24 cellular contexts compared by ENCODE assay signal in genomic region chr6:1581120-1581991, GRCh38. TPM values are rescaled to one million over a fixed set of nuclear protein-coding genes. Genes with fewer than 3 reads are reported as not detected.
"Had no signal": no experiment of that assay in that cellular context is flagged by ENCODE, and none has a peak within 500 bp of the region (broad histone marks: within the 10 kb centered on the region; RNA-seq: fewer than 3 reads in every experiment).

No MANE protein-coding gene starts in this region.

- H3K36me3 ChIP-seq: left lung, pancreas, sigmoid colon had no signal

- H3K4me3 Mint-ChIP-seq: activated CD4-positive, alpha-beta T cell treated with anti-CD3 and anti-CD28 coated beads for 36 hours; activated CD8-positive, alpha-beta memory T cell treated with anti-CD3 and anti-CD28 coated beads, Interleukin-2, amount 10 ng/mL, durations not matched to agents 7 days and 5 days; activated naive CD8-positive, alpha-beta T cell treated with anti-CD3 and anti-CD28 coated beads, Interleukin-2, amount 10 ng/mL, durations not matched to agents 7 days and 5 days; activated T-helper 17 cell treated with anti-CD3 and anti-CD28 coated beads, Interleukin-2, amount 50 U/mL, for 72 hours; endodermal cell; neural crest cell; stimulated activated naive B cell treated with anti-CD40 and anti-IgM and Interleukin-4, amounts not matched to agents 10 μg/mL and 1 μg/mL and 100 μg/mL, for 72 hours; T-cell; WTC11 had no signal

- H3K9me3 Mint-ChIP-seq: activated naive CD8-positive, alpha-beta T cell treated with anti-CD3 and anti-CD28 coated beads, Interleukin-2, amount 10 ng/mL, durations not matched to agents 7 days and 5 days; activated T-helper 17 cell treated with anti-CD3 and anti-CD28 coated beads, Interleukin-2, amount 50 U/mL, for 72 hours; endodermal cell; stimulated activated naive B cell treated with anti-CD40 and anti-IgM and Interleukin-4, amounts not matched to agents 10 μg/mL and 1 μg/mL and 100 μg/mL, for 72 hours; T-cell had no signal

- DNase-seq: activated CD4-positive, alpha-beta T cell treated with anti-CD3 and anti-CD28 coated beads for 36 hours; activated CD4-positive, alpha-beta T cell treated with anti-CD3 and anti-CD28 coated beads, Interleukin-2, amount 50 U/mL, for 48 hours; activated CD8-positive, alpha-beta memory T cell treated with anti-CD3 and anti-CD28 coated beads, Interleukin-2, amount 10 ng/mL, durations not matched to agents 7 days and 5 days; activated naive CD4-positive, alpha-beta T cell; activated naive CD8-positive, alpha-beta T cell treated with anti-CD3 and anti-CD28 coated beads, Interleukin-2, amount 10 ng/mL, durations not matched to agents 7 days and 5 days; activated T-cell treated with anti-CD3 and anti-CD28 coated beads, Interleukin-2, amount 50 U/mL, for 1 hour; body of pancreas; central memory CD4-positive, alpha-beta T cell; endodermal cell; foreskin melanocyte; kidney; left lung; pancreas; sigmoid colon; stimulated activated CD4-positive, alpha-beta T cell treated with anti-CD3 and anti-CD28 coated beads, Interleukin-4, amount 100 ng/mL, for 4 hours; stimulated activated naive B cell treated with anti-CD40 and anti-IgM and Interleukin-4, amounts not matched to agents 10 μg/mL and 1 μg/mL and 100 μg/mL, for 72 hours; T-cell; trophoblast cell had no signal

- H3K4me1 ChIP-seq: left lung, pancreas, sigmoid colon had no signal

- ATAC-seq: activated CD4-positive, alpha-beta T cell treated with anti-CD3 and anti-CD28 coated beads for 36 hours; activated CD8-positive, alpha-beta memory T cell treated with anti-CD3 and anti-CD28 coated beads, Interleukin-2, amount 10 ng/mL, durations not matched to agents 7 days and 5 days; activated T-helper 17 cell treated with anti-CD3 and anti-CD28 coated beads, Interleukin-2, amount 50 U/mL, for 72 hours; body of pancreas; left lung; pancreas; SK-N-SH treated with all-trans-retinoic acid at 6 μM for 48 hours; stimulated activated naive B cell treated with anti-CD40 and anti-IgM and Interleukin-4, amounts not matched to agents 10 μg/mL and 1 μg/mL and 100 μg/mL, for 72 hours; T-cell; WTC11 had no signal

- H3K27me3 ChIP-seq: body of pancreas, dorsolateral prefrontal cortex, left lung, pancreas, sigmoid colon had no signal

- H3K4me3 ChIP-seq: body of pancreas, left lung, pancreas, sigmoid colon had no signal

- H3K9me3 ChIP-seq: body of pancreas, left lung, pancreas, sigmoid colon had no signal

- H3K27ac Mint-ChIP-seq: activated CD4-positive, alpha-beta T cell treated with anti-CD3 and anti-CD28 coated beads for 36 hours; activated CD8-positive, alpha-beta memory T cell treated with anti-CD3 and anti-CD28 coated beads, Interleukin-2, amount 10 ng/mL, durations not matched to agents 7 days and 5 days; activated naive CD8-positive, alpha-beta T cell treated with anti-CD3 and anti-CD28 coated beads, Interleukin-2, amount 10 ng/mL, durations not matched to agents 7 days and 5 days; activated T-helper 17 cell treated with anti-CD3 and anti-CD28 coated beads, Interleukin-2, amount 50 U/mL, for 72 hours; endodermal cell; stimulated activated naive B cell treated with anti-CD40 and anti-IgM and Interleukin-4, amounts not matched to agents 10 μg/mL and 1 μg/mL and 100 μg/mL, for 72 hours; T-cell; WTC11 had no signal

- H3K36me3 Mint-ChIP-seq: activated CD8-positive, alpha-beta memory T cell treated with anti-CD3 and anti-CD28 coated beads, Interleukin-2, amount 10 ng/mL, durations not matched to agents 7 days and 5 days; activated naive CD8-positive, alpha-beta T cell treated with anti-CD3 and anti-CD28 coated beads, Interleukin-2, amount 10 ng/mL, durations not matched to agents 7 days and 5 days; stimulated activated naive B cell treated with anti-CD40 and anti-IgM and Interleukin-4, amounts not matched to agents 10 μg/mL and 1 μg/mL and 100 μg/mL, for 72 hours; T-cell; WTC11 had no signal

- H3K4me1 Mint-ChIP-seq: activated CD4-positive, alpha-beta T cell treated with anti-CD3 and anti-CD28 coated beads for 36 hours; activated CD8-positive, alpha-beta memory T cell treated with anti-CD3 and anti-CD28 coated beads, Interleukin-2, amount 10 ng/mL, durations not matched to agents 7 days and 5 days; activated naive CD8-positive, alpha-beta T cell treated with anti-CD3 and anti-CD28 coated beads, Interleukin-2, amount 10 ng/mL, durations not matched to agents 7 days and 5 days; activated T-helper 17 cell treated with anti-CD3 and anti-CD28 coated beads, Interleukin-2, amount 50 U/mL, for 72 hours; stimulated activated naive B cell treated with anti-CD40 and anti-IgM and Interleukin-4, amounts not matched to agents 10 μg/mL and 1 μg/mL and 100 μg/mL, for 72 hours; T-cell had no signal

- H3K27ac ChIP-seq: body of pancreas, epithelial cell of prostate, left lung, pancreas, sigmoid colon had no signal

RNA-seq across cellular contexts. Expression of gene FOXC1, which starts 28.4 kb away (rescaled TPM):
- total RNA-seq: activated naive CD8-positive, alpha-beta T cell treated with anti-CD3 and anti-CD28 coated beads, Interleukin-2, amount 10 ng/mL, durations not matched to agents 7 days and 5 days; activated T-helper 17 cell treated with anti-CD3 and anti-CD28 coated beads, Interleukin-2, amount 50 U/mL, for 72 hours had no signal
